In the genomic region with DNA sequence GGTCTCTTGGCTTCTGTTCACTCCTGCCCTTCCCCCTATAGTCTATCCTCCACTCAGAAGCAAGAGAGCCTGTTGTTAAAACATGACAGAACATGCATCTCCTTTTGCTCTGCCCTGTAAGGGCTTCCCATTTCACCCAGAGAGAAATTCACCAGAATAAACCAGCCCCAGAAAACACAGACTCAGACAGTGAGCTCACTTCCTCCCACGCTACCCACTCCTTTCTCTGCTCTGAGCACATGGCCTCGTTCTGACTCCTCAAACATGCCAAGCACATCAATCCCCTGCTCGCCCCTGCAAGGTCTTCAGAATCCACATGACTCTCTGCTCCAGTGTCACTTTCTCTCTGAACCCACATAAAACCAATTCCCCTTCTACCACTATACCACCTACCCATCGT, we compare ENCODE assay signal across 17 cellular contexts. TPM values are rescaled to one million over a fixed set of nuclear protein-coding genes. Genes with fewer than 3 reads are reported as not detected.
DNase-seq lines count a peak whose midpoint lies in the region; ATAC-seq, FAIRE-seq and TF ChIP-seq lines count a peak whose summit lies in the region.
"Had no signal": no experiment of that assay in that cellular context is flagged by ENCODE, and none has a peak within 500 bp of the region (broad histone marks: within the 10 kb centered on the region; RNA-seq: fewer than 3 reads in every experiment).

No MANE protein-coding gene starts in this region.

- DNase-seq in GM12891 (ENCODE audit: insufficient read length, low spot score) (no peak), RWPE1 (ENCODE audit: low spot score) (peak; percentile 11), osteoblast (ENCODE audit: insufficient read length, low spot score, missing footprints) (no peak), GM13977 (ENCODE audit: low spot score) (no peak), NCI-H1105 (lab: John Stamatoyannopoulos, UW) (no peak)
- no peak for DNase-seq in activated CD4-positive, alpha-beta T cell treated with anti-CD3 and anti-CD28 coated beads, Interleukin-2, amount 50 U/mL, for 48 hours
- DNase-seq: activated CD4-positive, alpha-beta T cell treated with anti-CD3 and anti-CD28 coated beads for 1 hour; CD4-positive, CD25-positive, alpha-beta regulatory T cell; foreskin melanocyte; GDM1; natural killer cell; NCI-H1105 treated with DMSO at 0.1 percent for 48 hours; OCI-M1; stimulated activated naive CD8-positive, alpha-beta T cell treated with anti-CD3 and anti-CD28 coated beads, Interleukin-15, amount 100 ng/mL, for 72 hours had no signal

- peaks cover 48% of the 10 kb centered on the region for H3K79me2 ChIP-seq in osteoblast (ENCODE audit: insufficient read depth, low read length)

- H3K27ac ChIP-seq in RWPE1 (peak overlapping the region; percentile 51; the same call in 1 of the 2 replicates), osteoblast (ENCODE audit: low read depth, low read length) (peak overlapping the region; percentile 60)

- no peaks in the 10 kb centered on the region for H3K9me3 ChIP-seq in osteoblast (ENCODE audit: low read depth, low read length)

- TF ChIP-seq CTCF in RWPE1 (conservative IDR thresholded peaks at IDR 0.05; ENCODE audit: low read depth) (no peak), osteoblast (IDR thresholded peaks at IDR 0.05; ENCODE audit: extremely low read depth, low read depth, low read length) (no peak), GM13977 (IDR thresholded peaks at IDR 0.05; ENCODE audit: extremely low read depth, insufficient read depth, missing control alignments) (no peak)

- H3K4me1 ChIP-seq in osteoblast (ENCODE audit: insufficient read depth, low read length): peaks cover 30% of the 10 kb centered on the region

- no peak overlapping the region for H2AFZ ChIP-seq in osteoblast (ENCODE audit: low read length)

- CTCF ChIA-PET in RWPE1 (lab: Yijun Ruan, JAX): no interaction called here

- POLR2A ChIA-PET in RWPE1 (lab: Yijun Ruan, JAX; ENCODE audit: low non-redundant PET): no interaction called here

- peak overlapping the region; percentile 29 for H3K4me2 ChIP-seq in osteoblast (ENCODE audit: insufficient read depth, low read length)

- peak; percentile 58 for ATAC-seq in esophagus mucosa
- no peak for ATAC-seq in GM21447 (IDR thresholded peaks at IDR 0.05; ENCODE audit: unreplicated experiment)
- ATAC-seq: HepG2; natural killer cell; stimulated activated naive CD8-positive, alpha-beta T cell treated with anti-CD3 and anti-CD28 coated beads, Interleukin-15, amount 100 ng/mL, for 72 hours had no signal

- TF ChIP-seq POLR2A in GM12891 (IDR thresholded peaks at IDR 0.05; ENCODE audit: low read depth, low read length): no peak

- H3K27me3 ChIP-seq in osteoblast (ENCODE audit: insufficient read depth, low read length): no peaks in the 10 kb centered on the region

- no peak overlapping the region for H3K4me3 ChIP-seq in osteoblast (ENCODE audit: insufficient read depth, low read length)

- in situ Hi-C loops in GM13977 (cut with MboI; ENCODE audit: low pct_unique_long_range_greater_than_20kb, low sequenced_read_pairs, unreplicated experiment): no loop called here

- FAIRE-seq in GM12891 (lab: Jason Lieb, UNC): no peak
- FAIRE-seq: HepG2 had no signal

- no peaks in the 10 kb centered on the region for H4K20me1 ChIP-seq in osteoblast (ENCODE audit: insufficient read depth, low read length)

- H3K36me3 ChIP-seq in osteoblast (ENCODE audit: insufficient read depth, low read length): no peaks in the 10 kb centered on the region

TF ChIP-seq in GM12891, 5 proteins besides CTCF, POLR2A, EP300 and RAD21:
- no peak for TF ChIP-seq POLR2AphosphoS5 (IDR thresholded peaks at IDR 0.05; ENCODE audit: low read depth, low read length)
- 0 out of 2 replicates have a peak, but pooled peaks have one; percentile 18 for TF ChIP-seq SPI1 (IDR thresholded peaks at IDR 0.05; ENCODE audit: low read depth, low read length)
- no peak for TF ChIP-seq TAF1 (IDR thresholded peaks at IDR 0.05; ENCODE audit: low read depth, low read length)
- no peak for TF ChIP-seq POU2F2 (IDR thresholded peaks at IDR 0.05; ENCODE audit: low read depth, low read length)
- no peak for TF ChIP-seq PAX5 (IDR thresholded peaks at IDR 0.05; ENCODE audit: insufficient read depth, low read length, severe bottlenecking)

RNA-seq across cellular contexts. Expression of a gene that starts 50.4 kb away (rescaled TPM):
- 0.18 TPM for polyA plus RNA-seq in GM12891 (2012; ENCODE audit: low read depth, missing spikeins)
- 18.3 TPM for total RNA-seq in esophagus mucosa
- total RNA-seq in osteoblast: 26.5 and 26.8 TPM in 2 replicates
- total RNA-seq: CD4-positive, CD25-positive, alpha-beta regulatory T cell; natural killer cell had no signal
- polyA plus RNA-seq: CD4-positive, CD25-positive, alpha-beta regulatory T cell had no signal
